In genomic region chr17:38559025-38559879, GRCh38 we compare ENCODE assay signal across 8 cellular contexts. TPM values are rescaled to one million over a fixed set of nuclear protein-coding genes. Genes with fewer than 3 reads are reported as not detected.
DNase-seq lines count a peak whose midpoint lies in the region; ATAC-seq lines count a peak whose summit lies in the region.

No MANE protein-coding gene starts in this region.

- no peak overlapping the region for H3K27ac ChIP-seq in mesodermal cell (ENCODE audit: low read depth, low read length, severe bottlenecking)

- CTCF ChIA-PET in activated CD4-positive, alpha-beta memory T cell treated with anti-CD3 and anti-CD28 coated beads for 36 hours (lab: Charles Lee) = interaction anchor here (1.0 to 9.5 kb wide), 26 partner anchors 9 to 424 kb away, joined by 3 to 302 read pairs (median 8); partner anchors contain the start of genes CISD3, EPOP, PSMB3 and SRCIN1

- peak overlapping the region; percentile 9 for H3K27ac Mint-ChIP-seq in activated CD4-positive, alpha-beta memory T cell treated with anti-CD3 and anti-CD28 coated beads for 36 hours

- ATAC-seq in GM18867 (IDR thresholded peaks at IDR 0.05; ENCODE audit: unreplicated experiment) (peak; percentile 66), HG03460 (IDR thresholded peaks at IDR 0.05; ENCODE audit: unreplicated experiment) (peak; percentile 60)

- DNase-seq in NCI-H526 (lab: John Stamatoyannopoulos, UW) = peak; percentile 86 to 97
- peak; percentile 95 for DNase-seq in activated CD4-positive, alpha-beta memory T cell treated with anti-CD3 and anti-CD28 coated beads for 36 hours
- peak; percentile 97 for DNase-seq in ecto neural progenitor cell (ENCODE audit: low spot score)
- DNase-seq in stimulated activated CD8-positive, alpha-beta memory T cell treated with anti-CD3 and anti-CD28 coated beads, Interleukin-2, amount 100 ng/mL, for 48 hours (ENCODE audit: low read depth in 2 of 2) = peak; percentile 79 to 90
- DNase-seq in amniotic stem cell (lab: John Stamatoyannopoulos, UW) = no peak

- peak overlapping the region; percentile 27 for H3K4me3 ChIP-seq in mesodermal cell (ENCODE audit: extremely low read depth, insufficient read depth, low read length, poor library complexity, severe bottlenecking)

- peaks cover 27% of the 10 kb centered on the region for H3K4me1 ChIP-seq in mesodermal cell (ENCODE audit: control insufficient read depth, insufficient read depth, low read length, poor library complexity, severe bottlenecking)

- H3K27me3 Mint-ChIP-seq in activated CD4-positive, alpha-beta memory T cell treated with anti-CD3 and anti-CD28 coated beads for 36 hours = peaks cover 32% of the 10 kb centered on the region

- POLR2A ChIA-PET in activated CD4-positive, alpha-beta memory T cell treated with anti-CD3 and anti-CD28 coated beads for 36 hours (lab: Charles Lee) = interaction anchor here (0.8 to 2.5 kb wide), 4 partner anchors 9 to 193 kb away, joined by 3 to 9 read pairs (median 5); no protein-coding TSS in a partner anchor

- peak overlapping the region; percentile 83 for H3K4me3 Mint-ChIP-seq in activated CD4-positive, alpha-beta memory T cell treated with anti-CD3 and anti-CD28 coated beads for 36 hours

- 2 to 3% methylated on average over 31 to 35 of the region's 44 CpGs for WGBS in mesodermal cell (ENCODE audit: insufficient coverage in 2 of 2), 2 experiments

- H3K9me3 Mint-ChIP-seq in activated CD4-positive, alpha-beta memory T cell treated with anti-CD3 and anti-CD28 coated beads for 36 hours = no peaks in the 10 kb centered on the region

- no peaks in the 10 kb centered on the region for H3K9me3 ChIP-seq in mesodermal cell (ENCODE audit: control insufficient read depth, low read length)

- H3K4me1 Mint-ChIP-seq in activated CD4-positive, alpha-beta memory T cell treated with anti-CD3 and anti-CD28 coated beads for 36 hours (ENCODE audit: low read depth) = peaks cover 31% of the 10 kb centered on the region

- H3K36me3 ChIP-seq in mesodermal cell (ENCODE audit: control insufficient read depth, insufficient read depth, low read length) = no peaks in the 10 kb centered on the region

- intact Hi-C loops in activated CD4-positive, alpha-beta memory T cell treated with anti-CD3 and anti-CD28 coated beads for 36 hours (cut with micrococcal nuclease) = loop anchor here (2.0 to 5.0 kb wide), 3 partner anchors 46 to 193 kb away; partner anchors contain the start of genes CISD3, PSMB3 and SRCIN1

- no peaks in the 10 kb centered on the region for H3K36me3 Mint-ChIP-seq in activated CD4-positive, alpha-beta memory T cell treated with anti-CD3 and anti-CD28 coated beads for 36 hours

RNA-seq across cellular contexts. Expression of gene SRCIN1, which starts 46.5 kb away (rescaled TPM):
- 1 to 10 TPM in 1 of 2 experiments, under 1 TPM in 1; 0.92 to 1.6 TPM for total RNA-seq in activated CD4-positive, alpha-beta memory T cell treated with anti-CD3 and anti-CD28 coated beads for 36 hours
- polyA plus RNA-seq in mesodermal cell (2013, experiment 1 of 2) = 2.7 TPM
- polyA plus RNA-seq in mesodermal cell (2013, experiment 2 of 2) = 2.1 TPM
